In the genomic region with DNA sequence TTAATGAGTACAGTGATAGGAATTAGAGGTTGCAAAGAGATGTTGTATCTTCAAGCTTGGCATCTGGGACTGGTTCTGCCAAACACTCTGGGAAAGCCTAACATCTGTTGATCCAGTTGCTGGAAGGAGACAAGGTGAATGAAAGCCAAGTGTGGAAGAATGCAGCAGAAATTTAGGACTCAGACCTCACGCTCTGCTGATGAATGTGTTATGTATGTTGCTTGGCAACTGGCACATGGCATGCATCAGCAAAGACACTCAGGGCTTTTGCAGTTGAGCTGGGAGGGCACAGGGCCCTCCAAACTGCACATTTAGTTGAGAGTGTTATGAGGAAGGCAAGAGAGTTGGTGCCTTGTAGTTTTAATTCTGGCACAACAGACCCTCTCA, we compare ENCODE assay signal across 11 cellular contexts.
DNase-seq lines count a peak whose midpoint lies in the region; ATAC-seq and TF ChIP-seq lines count a peak whose summit lies in the region.
"Had no signal": no experiment of that assay in that cellular context is flagged by ENCODE, and none has a peak within 500 bp of the region (broad histone marks: within the 10 kb centered on the region; RNA-seq: fewer than 3 reads in every experiment).

No MANE protein-coding gene starts in this region.

- DNase-seq in AG09319 (ENCODE audit: extremely low read depth, low read depth): peak; percentile 96
- peak; percentile 32 for DNase-seq in NCI-H2227 (lab: John Stamatoyannopoulos, UW; ENCODE audit: unreplicated experiment)
- peak; percentile 56 to 93 for DNase-seq in fibroblast of lung (ENCODE audit: low read depth in 2 of 2)
- DNase-seq in ureter (ENCODE audit: low spot score): no peak
- no peak for DNase-seq in NCI-H1048 (lab: John Stamatoyannopoulos, UW)
- DNase-seq in effector CD8-positive, alpha-beta T cell (lab: John Stamatoyannopoulos, UW): no peak
- DNase-seq: Calu3; effector CD4-positive, alpha-beta T cell; nephron progenitor cell had no signal

- no peaks in the 10 kb centered on the region for H3K36me3 Mint-ChIP-seq in nephron (ENCODE audit: low read depth)

- no peak overlapping the region for H2AFZ ChIP-seq in fibroblast of lung (ENCODE audit: low read length)

- H3K79me2 ChIP-seq in fibroblast of lung (ENCODE audit: control insufficient read depth, insufficient read depth, low read length): no peaks in the 10 kb centered on the region

- no peak for ATAC-seq in GM21447 (IDR thresholded peaks at IDR 0.05; ENCODE audit: unreplicated experiment)

- no peak overlapping the region for H3K4me3 ChIP-seq in fibroblast of lung (replicated peaks in 1 of 4; ENCODE audit: control extremely low read depth in 1 of 4, insufficient read depth in 1 of 4, low read depth in 3 of 4, low read length in 4 of 4)

- H3K27ac ChIP-seq in fibroblast of lung (ENCODE audit: insufficient read depth, low read length): peak overlapping the region; percentile 95

- H3K27me3 ChIP-seq in fibroblast of lung (ENCODE audit: control insufficient read depth, insufficient read depth, low read length): no peaks in the 10 kb centered on the region

- H3K4me2 ChIP-seq in fibroblast of lung (ENCODE audit: extremely low read depth, insufficient read depth, low read length): peak overlapping the region; percentile 44

- H3K9me3 Mint-ChIP-seq in nephron: no peaks in the 10 kb centered on the region
- H3K9me3 Mint-ChIP-seq: nephron progenitor cell had no signal

- TF ChIP-seq CTCF in AG09319 (IDR thresholded peaks at IDR 0.05; ENCODE audit: low read depth, low read length) (no peak), fibroblast of lung (conservative IDR thresholded peaks at IDR 0.05 in 1 of 2, IDR thresholded peaks at IDR 0.05 in 1 of 2; ENCODE audit: low read depth in 1 of 2, low read length in 2 of 2) (no peak), nephron (IDR thresholded peaks at IDR 0.05; ENCODE audit: unreplicated experiment in 3 of 3) (no peak)

- H3K4me3 Mint-ChIP-seq in nephron: no peak overlapping the region
- H3K4me3 Mint-ChIP-seq: nephron progenitor cell had no signal

- peak overlapping the region; percentile 44 to 68 (median 46) for H3K27ac Mint-ChIP-seq in nephron
- H3K27ac Mint-ChIP-seq: nephron progenitor cell had no signal

- H3K9ac ChIP-seq in fibroblast of lung (ENCODE audit: insufficient read depth, low read length): no peak overlapping the region

- H3K9me3 ChIP-seq in fibroblast of lung (ENCODE audit: control insufficient read depth, insufficient read depth, low read depth, low read length): no peaks in the 10 kb centered on the region

- no peaks in the 10 kb centered on the region for H3K36me3 ChIP-seq in fibroblast of lung (ENCODE audit: control insufficient read depth, insufficient read depth, low read length)

- H3K4me1 Mint-ChIP-seq in nephron: peaks cover 65% of the 10 kb centered on the region

- H4K20me1 ChIP-seq in fibroblast of lung (ENCODE audit: control insufficient read depth, extremely low read depth, insufficient read depth, low read length): no peaks in the 10 kb centered on the region

- peaks cover 9% of the 10 kb centered on the region for H3K4me1 ChIP-seq in fibroblast of lung (ENCODE audit: control insufficient read depth, extremely low read depth, insufficient read depth, low read length)

- peaks cover 4% of the 10 kb centered on the region for H3K27me3 Mint-ChIP-seq in nephron (ENCODE audit: low read depth)

Comparison
In these comparisons a context has a peak if more than half of its experiments do, and no peak if none do; other contexts are left out.
1. DNase-seq: peak in AG09319 (single experiment), NCI-H2227 (single experiment) and fibroblast of lung (2 of 2); none in ureter (single experiment), NCI-H1048 (single experiment) and effector CD8-positive, alpha-beta T cell (single experiment).